1 cellular context compared by ENCODE assay signal in the genomic region with DNA sequence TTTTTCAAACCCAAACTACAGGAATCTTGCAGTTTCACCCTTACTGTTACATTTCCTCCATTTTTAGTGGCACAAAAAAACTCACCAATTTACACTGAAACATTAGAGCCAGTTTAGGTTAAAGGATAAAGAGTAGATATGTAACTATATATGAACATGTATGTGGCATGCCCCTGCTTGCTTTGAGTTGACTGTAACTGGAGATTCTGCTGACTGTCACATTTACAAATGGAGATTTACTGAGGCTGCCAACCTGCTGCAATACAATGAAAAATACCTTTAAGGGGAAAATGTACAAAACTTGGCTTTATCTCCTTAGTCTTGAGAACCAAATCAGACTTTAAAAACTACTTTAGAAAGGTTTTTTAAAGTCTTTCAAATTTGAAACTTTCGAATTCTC.
TF ChIP-seq lines count a peak whose summit lies in the region.

No MANE protein-coding gene starts in this region.

TF ChIP-seq in HepG2, 621 proteins besides CTCF, POLR2A, EP300 and RAD21:
- TF ChIP-seq, protein P1, sequence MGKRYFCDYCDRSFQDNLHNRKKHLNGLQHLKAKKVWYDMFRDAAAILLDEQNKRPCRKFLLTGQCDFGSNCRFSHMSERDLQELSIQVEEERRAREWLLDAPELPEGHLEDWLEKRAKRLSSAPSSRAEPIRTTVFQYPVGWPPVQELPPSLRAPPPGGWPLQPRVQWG (CRISPR knock-in tag; IDR thresholded peaks at IDR 0.05; ENCODE audit: borderline replicate concordance, low read depth), result no peak
- peak; percentile 59 for TF ChIP-seq MAFF (IDR thresholded peaks at IDR 0.05; ENCODE audit: low read depth, low read length)
- TF ChIP-seq MAFK (conservative IDR thresholded peaks at IDR 0.05 in 1 of 2, IDR thresholded peaks at IDR 0.05 in 1 of 2; ENCODE audit: low read length in 2 of 2), result peak; percentile 61 to 72
- TF ChIP-seq EEA1 (CRISPR knock-in tag; IDR thresholded peaks at IDR 0.05; ENCODE audit: borderline replicate concordance), result no peak
- no peak for TF ChIP-seq ZNF782 (CRISPR knock-in tag; IDR thresholded peaks at IDR 0.05; ENCODE audit: borderline replicate concordance)
- TF ChIP-seq ZNF224 (CRISPR knock-in tag; IDR thresholded peaks at IDR 0.05), result no peak
- no peak for TF ChIP-seq ZNF777 (CRISPR knock-in tag; IDR thresholded peaks at IDR 0.05)
